In genomic region chr13:20127563-20128458, GRCh38 we compare ENCODE assay signal across 8 cellular contexts. TPM values are rescaled to one million over a fixed set of nuclear protein-coding genes. Genes with fewer than 3 reads are reported as not detected.
A peak's percentile ranks its signal among the peaks of the same experiment; 100 is the strongest.
DNase-seq lines count a peak whose midpoint lies in the region; ATAC-seq and TF ChIP-seq lines count a peak whose summit lies in the region.

No MANE protein-coding gene starts in this region.

- peak; percentile 53 for TF ChIP-seq CTCF in cardiac muscle cell (IDR thresholded peaks at IDR 0.05; ENCODE audit: low read depth, low read length)

- ATAC-seq in GM18498 (IDR thresholded peaks at IDR 0.05; ENCODE audit: unreplicated experiment) (peak; percentile 76), HG02938 (IDR thresholded peaks at IDR 0.05; ENCODE audit: unreplicated experiment) (peak; percentile 46)

- peak; percentile 10 for DNase-seq in OCI-M2 (lab: John Stamatoyannopoulos, UW; ENCODE audit: unreplicated experiment)
- peak; percentile 65 to 69 for DNase-seq in cardiac muscle cell (ENCODE audit: low read depth in 1 of 2, low spot score in 1 of 2)
- peak in 49 of 56 donors; percentile 7 to 76 (median 48) for DNase-seq in nucleus accumbens (lab: John Stamatoyannopoulos, UW)
- DNase-seq in DMS153 (lab: John Stamatoyannopoulos, UW) = no peak
- no peak for DNase-seq in NCI-H345 (lab: John Stamatoyannopoulos, UW)

- peaks cover 2% of the 10 kb centered on the region for H3K4me1 Mint-ChIP-seq in activated naive CD8-positive, alpha-beta T cell (ENCODE audit: low read depth)

- no peaks in the 10 kb centered on the region for H3K27me3 ChIP-seq in cardiac muscle cell

- H3K9me3 ChIP-seq in cardiac muscle cell (ENCODE audit: low read depth) = no peaks in the 10 kb centered on the region

- no peaks in the 10 kb centered on the region for H3K36me3 Mint-ChIP-seq in activated naive CD8-positive, alpha-beta T cell

- H3K9me3 Mint-ChIP-seq in activated naive CD8-positive, alpha-beta T cell (ENCODE audit: low read depth) = no peaks in the 10 kb centered on the region

- peaks cover 48% of the 10 kb centered on the region for H3K4me1 ChIP-seq in cardiac muscle cell (ENCODE audit: low read depth)

- H3K4me3 Mint-ChIP-seq in activated naive CD8-positive, alpha-beta T cell = peak overlapping the region; percentile 73

- H3K27ac ChIP-seq in cardiac muscle cell = peak overlapping the region; percentile 93

- peak overlapping the region; percentile 14 for H3K4me3 ChIP-seq in cardiac muscle cell

- no peaks in the 10 kb centered on the region for H3K36me3 ChIP-seq in cardiac muscle cell

- H3K27me3 Mint-ChIP-seq in activated naive CD8-positive, alpha-beta T cell = peaks cover 4% of the 10 kb centered on the region

- no peak overlapping the region for H3K27ac Mint-ChIP-seq in activated naive CD8-positive, alpha-beta T cell

RNA-seq across cellular contexts. Expression of gene GJA3, which starts 33.0 kb away (rescaled TPM):
- 189 and 201 TPM in 2 replicates for total RNA-seq in cardiac muscle cell
- 123 and 136 TPM in 2 replicates for polyA plus RNA-seq in cardiac muscle cell

Comparison
In these comparisons a context has a peak if more than half of its experiments do, and no peak if none do; other contexts are left out.
1. DNase-seq: peak in OCI-M2 (single experiment), cardiac muscle cell (2 of 2) and nucleus accumbens (49 of 56); none in DMS153 (single experiment) and NCI-H345 (single experiment).